ENCODE assay signal across 9 cellular contexts in genomic region chr12:10395390-10395998, GRCh38. TPM values are rescaled to one million over a fixed set of nuclear protein-coding genes. Genes with fewer than 3 reads are reported as not detected.
DNase-seq lines count a peak whose midpoint lies in the region; ATAC-seq and TF ChIP-seq lines count a peak whose summit lies in the region.
"Had no signal": no experiment of that assay in that cellular context is flagged by ENCODE, and none has a peak within 500 bp of the region (broad histone marks: within the 10 kb centered on the region; RNA-seq: fewer than 3 reads in every experiment).

No MANE protein-coding gene starts in this region.

- no peaks in the 10 kb centered on the region for H3K27me3 ChIP-seq in duodenal mucosa (ENCODE audit: control insufficient read depth in 1 of 2, insufficient read depth in 2 of 2, low read length in 2 of 2)

- H3K27me3 Mint-ChIP-seq in activated T-cell treated with anti-CD3 and anti-CD28 coated beads, Interleukin-2, amount 50 U/mL, for 4 hours (ENCODE audit: low read depth), result peaks cover 13% of the 10 kb centered on the region
- no peaks in the 10 kb centered on the region for H3K27me3 Mint-ChIP-seq in natural killer cell (ENCODE audit: low read depth in 2 of 2)
- peaks cover 13% of the 10 kb centered on the region for H3K27me3 Mint-ChIP-seq in T-helper 2 cell treated with Interferon-gamma antibody and Interleukin-4, amounts not matched to agents 5 μg/mL and 100 μg/mL, for 36 hours (ENCODE audit: low read depth)

- no peak for DNase-seq in activated T-cell treated with anti-CD3 and anti-CD28 coated beads, Interleukin-2, amount 50 U/mL, for 4 hours
- no peak for DNase-seq in activated T-cell treated with anti-CD3 and anti-CD28 coated beads, Interleukin-2, amount 50 U/mL, for 48 hours
- DNase-seq in NCI-H748 (lab: John Stamatoyannopoulos, UW; ENCODE audit: unreplicated experiment), result peak; percentile 30
- no peak for DNase-seq in natural killer cell
- no peak for DNase-seq in NCI-H524 (lab: John Stamatoyannopoulos, UW)
- DNase-seq in T-helper 2 cell treated with Interferon-gamma antibody and Interleukin-4, amounts not matched to agents 5 μg/mL and 100 μg/mL, for 36 hours (ENCODE audit: low spot score), result no peak

- H3K4me3 Mint-ChIP-seq in activated T-cell treated with anti-CD3 and anti-CD28 coated beads, Interleukin-2, amount 50 U/mL, for 4 hours, result peak overlapping the region; percentile 47
- peak overlapping the region; percentile 87 for H3K4me3 Mint-ChIP-seq in natural killer cell
- no peak overlapping the region for H3K4me3 Mint-ChIP-seq in T-helper 2 cell treated with Interferon-gamma antibody and Interleukin-4, amounts not matched to agents 5 μg/mL and 100 μg/mL, for 36 hours

- TF ChIP-seq CTCF in natural killer cell (IDR thresholded peaks at IDR 0.05), result no peak

- no peaks in the 10 kb centered on the region for H3K9me3 ChIP-seq in duodenal mucosa (ENCODE audit: control insufficient read depth in 1 of 2, low read length in 2 of 2)

- intact Hi-C loops in natural killer cell (cut with micrococcal nuclease), result loop anchor here (2.0 to 5.0 kb wide), 6 partner anchors 31 to 162 kb away; partner anchors contain the start of genes KLRC1 and KLRD1

- H3K27ac ChIP-seq in duodenal mucosa (ENCODE audit: low read depth, low read length), result peak overlapping the region; percentile 0

- no peaks in the 10 kb centered on the region for H3K36me3 Mint-ChIP-seq in activated T-cell treated with anti-CD3 and anti-CD28 coated beads, Interleukin-2, amount 50 U/mL, for 4 hours (ENCODE audit: insufficient read depth)
- H3K36me3 Mint-ChIP-seq in natural killer cell, result peaks cover 6% of the 10 kb centered on the region
- no peaks in the 10 kb centered on the region for H3K36me3 Mint-ChIP-seq in T-helper 2 cell treated with Interferon-gamma antibody and Interleukin-4, amounts not matched to agents 5 μg/mL and 100 μg/mL, for 36 hours (ENCODE audit: low read depth)

- H3K4me1 ChIP-seq in duodenal mucosa (ENCODE audit: control insufficient read depth in 1 of 2, insufficient read depth in 2 of 2, low read length in 2 of 2), result peaks cover 0 to 7% of the 10 kb centered on the region in 2 donors

- peak overlapping the region; percentile 97 to 98 for H3K27ac Mint-ChIP-seq in natural killer cell
- no peak overlapping the region for H3K27ac Mint-ChIP-seq in T-helper 2 cell treated with Interferon-gamma antibody and Interleukin-4, amounts not matched to agents 5 μg/mL and 100 μg/mL, for 36 hours

- peak; percentile 51 to 54 for ATAC-seq in activated T-cell treated with anti-CD3 and anti-CD28 coated beads, Interleukin-2, amount 50 U/mL, for 4 hours
- ATAC-seq in HG02973 (IDR thresholded peaks at IDR 0.05; ENCODE audit: unreplicated experiment) (peak; percentile 87), natural killer cell (peak; percentile 52 to 82 (median 75))

- no peaks in the 10 kb centered on the region for H3K36me3 ChIP-seq in duodenal mucosa (ENCODE audit: control insufficient read depth in 1 of 2, insufficient read depth in 2 of 2, low read length in 2 of 2)

- no peaks in the 10 kb centered on the region for H3K9me3 Mint-ChIP-seq in activated T-cell treated with anti-CD3 and anti-CD28 coated beads, Interleukin-2, amount 50 U/mL, for 4 hours
- no peaks in the 10 kb centered on the region for H3K9me3 Mint-ChIP-seq in natural killer cell
- H3K9me3 Mint-ChIP-seq in T-helper 2 cell treated with Interferon-gamma antibody and Interleukin-4, amounts not matched to agents 5 μg/mL and 100 μg/mL, for 36 hours, result no peaks in the 10 kb centered on the region

- peak overlapping the region; percentile 4 to 28 for H3K4me3 ChIP-seq in duodenal mucosa (ENCODE audit: low read depth in 1 of 2, low read length in 2 of 2)

- H3K4me1 Mint-ChIP-seq in activated T-cell treated with anti-CD3 and anti-CD28 coated beads, Interleukin-2, amount 50 U/mL, for 4 hours (ENCODE audit: low read depth), result peaks cover 24% of the 10 kb centered on the region
- peaks cover 63 to 68% of the 10 kb centered on the region in 2 donors for H3K4me1 Mint-ChIP-seq in natural killer cell
- H3K4me1 Mint-ChIP-seq in T-helper 2 cell treated with Interferon-gamma antibody and Interleukin-4, amounts not matched to agents 5 μg/mL and 100 μg/mL, for 36 hours (ENCODE audit: low read depth), result no peaks in the 10 kb centered on the region

- no peak overlapping the region for H3K9ac ChIP-seq in duodenal mucosa (ENCODE audit: low read depth in 1 of 2, low read length in 2 of 2)

RNA-seq across cellular contexts. Expression of gene KLRK1, which starts 5.7 kb away (rescaled TPM):
- total RNA-seq in activated T-cell treated with anti-CD3 and anti-CD28 coated beads, Interleukin-2, amount 50 U/mL, for 4 hours, result 10 to 100 TPM; 19.4 to 57.0 (median 55.4) TPM
- 100 to 1,000 TPM; 398 to 543 (median 515) TPM for total RNA-seq in natural killer cell
- total RNA-seq: endothelial cell of umbilical vein had no signal

RNA-seq across cellular contexts. Expression of gene KLRC4, which starts 14.1 kb away (rescaled TPM):
- total RNA-seq in activated T-cell treated with anti-CD3 and anti-CD28 coated beads, Interleukin-2, amount 50 U/mL, for 4 hours, result 1 to 10 TPM in 1 of 3 donors, under 1 TPM in 2; 0.78 to 1.1 (median 0.95) TPM
- 10 to 100 TPM; 15.9 to 54.7 (median 51.4) TPM for total RNA-seq in natural killer cell
- total RNA-seq: endothelial cell of umbilical vein had no signal

RNA-seq across cellular contexts. Expression of gene KLRC3, which starts 24.9 kb away (rescaled TPM):
- under 1 TPM in 2 of 3 donors, not detected in 1; 0.46 to 0.47 TPM for total RNA-seq in activated T-cell treated with anti-CD3 and anti-CD28 coated beads, Interleukin-2, amount 50 U/mL, for 4 hours
- 10 to 100 TPM; 10.7 to 69.1 (median 49.8) TPM for total RNA-seq in natural killer cell
- total RNA-seq: endothelial cell of umbilical vein had no signal

RNA-seq across cellular contexts. Expression of gene KLRC2, which starts 40.3 kb away (rescaled TPM):
- under 1 TPM; 0.47 to 0.94 (median 0.71) TPM for total RNA-seq in activated T-cell treated with anti-CD3 and anti-CD28 coated beads, Interleukin-2, amount 50 U/mL, for 4 hours
- total RNA-seq in natural killer cell, result 10 to 100 TPM in 2 of 3 donors, 1 to 10 TPM in 1; 3.0 to 57.5 (median 11.4) TPM
- total RNA-seq: endothelial cell of umbilical vein had no signal

RNA-seq across cellular contexts. Expression of gene KLRC1, which starts 57.7 kb away (rescaled TPM):
- total RNA-seq in activated T-cell treated with anti-CD3 and anti-CD28 coated beads, Interleukin-2, amount 50 U/mL, for 4 hours, result 1 to 10 TPM in 2 of 3 donors, under 1 TPM in 1; 0.86 to 5.0 (median 1.5) TPM
- 100 to 1,000 TPM in 1 of 3 donors, 10 to 100 TPM in 2; 30.0 to 180 (median 83.1) TPM for total RNA-seq in natural killer cell
- total RNA-seq: endothelial cell of umbilical vein had no signal

Comparison
In these comparisons a context has a peak if more than half of its experiments do, and no peak if none do; other contexts are left out.
1. RNA of gene KLRK1, which starts 5.7 kb away (total RNA-seq): 398 to 543 TPM in natural killer cell; 19.4 to 57.0 TPM in activated T-cell treated with anti-CD3 and anti-CD28 coated beads, Interleukin-2, amount 50 U/mL, for 4 hours; every median in the first group is over 4 times any median in the second.
2. RNA of gene KLRC4, which starts 14.1 kb away (total RNA-seq): 15.9 to 54.7 TPM in natural killer cell; 0.78 to 1.1 TPM in activated T-cell treated with anti-CD3 and anti-CD28 coated beads, Interleukin-2, amount 50 U/mL, for 4 hours; every median in the first group is over 4 times any median in the second.
3. RNA of gene KLRC3, which starts 24.9 kb away (total RNA-seq): 10.7 to 69.1 TPM in natural killer cell; 0.46 to 0.47 TPM in activated T-cell treated with anti-CD3 and anti-CD28 coated beads, Interleukin-2, amount 50 U/mL, for 4 hours; every median in the first group is over 4 times any median in the second.
4. Peak in every context shown above with its lines, with median percentiles within 50 percentile points of each other: ATAC-seq.